Comparison of ENCODE assay signal across 17 cellular contexts in genomic region chr20:50427740-50428462, GRCh38.
DNase-seq lines count a peak whose midpoint lies in the region; ATAC-seq, FAIRE-seq and TF ChIP-seq lines count a peak whose summit lies in the region.
"Had no signal": no experiment of that assay in that cellular context is flagged by ENCODE, and none has a peak within 500 bp of the region (broad histone marks: within the 10 kb centered on the region; RNA-seq: fewer than 3 reads in every experiment).

No MANE protein-coding gene starts in this region.

- H3K27ac ChIP-seq in keratinocyte (ENCODE audit: control insufficient read depth, insufficient read depth, low read length) (peak overlapping the region; percentile 75), testis (no peak overlapping the region)
- H3K27ac ChIP-seq: 22Rv1 had no signal

- H3K9me3 ChIP-seq in keratinocyte (ENCODE audit: control insufficient read depth, low read depth, low read length), result no peaks in the 10 kb centered on the region
- H3K9me3 ChIP-seq in testis, result no peaks in the 10 kb centered on the region
- H3K9me3 ChIP-seq: gastroesophageal sphincter, left lung, SK-N-SH had no signal

- no peak for TF ChIP-seq CTCF in bronchial epithelial cell (IDR thresholded peaks at IDR 0.05; ENCODE audit: insufficient read depth, low read length, severe bottlenecking)
- no peak for TF ChIP-seq CTCF in keratinocyte (optimal IDR thresholded peaks at IDR 0.05 in 1 of 3, IDR thresholded peaks at IDR 0.05 in 1 of 3, conservative IDR thresholded peaks at IDR 0.05 in 1 of 3; ENCODE audit: extremely low read depth in 1 of 3, insufficient read depth in 2 of 3, low read length in 3 of 3)
- no peak for TF ChIP-seq CTCF in testis (IDR thresholded peaks at IDR 0.05)

- H4K20me1 ChIP-seq in keratinocyte (ENCODE audit: control insufficient read depth, extremely low read depth, insufficient read depth, low read length), result no peaks in the 10 kb centered on the region

- H3K36me3 ChIP-seq in bronchial epithelial cell (ENCODE audit: control insufficient read depth, insufficient read depth, low read length), result no peaks in the 10 kb centered on the region
- H3K36me3 ChIP-seq in keratinocyte (ENCODE audit: control insufficient read depth in 2 of 2, extremely low read depth in 1 of 2, insufficient read depth in 2 of 2, low read length in 2 of 2), result peaks cover 0 to 2% of the 10 kb centered on the region in 2 experiments
- H3K36me3 ChIP-seq in testis (ENCODE audit: low read depth, missing control alignments), result no peaks in the 10 kb centered on the region
- H3K36me3 ChIP-seq: gastroesophageal sphincter, left lung had no signal

- no peaks in the 10 kb centered on the region for H3K79me2 ChIP-seq in keratinocyte (ENCODE audit: control insufficient read depth, insufficient read depth, low read length)

- ATAC-seq in activated CD4-positive, CD25-positive, alpha-beta regulatory T cell treated with anti-CD3 and anti-CD28 coated beads, Interleukin-2, amount 50 U/mL, for 24 hours, result no peak
- no peak for ATAC-seq in GM19467 (IDR thresholded peaks at IDR 0.05; ENCODE audit: unreplicated experiment)
- ATAC-seq in GM18909 (IDR thresholded peaks at IDR 0.05; ENCODE audit: poor library complexity, unreplicated experiment), result no peak
- ATAC-seq: gastroesophageal sphincter, left lung had no signal

- H3K9ac ChIP-seq in keratinocyte (ENCODE audit: control insufficient read depth, extremely low read depth, insufficient read depth, low read length), result peak overlapping the region; percentile 53
- H3K9ac ChIP-seq: SK-N-SH had no signal

- no peaks in the 10 kb centered on the region for H3K9me1 ChIP-seq in keratinocyte (ENCODE audit: control insufficient read depth, extremely low read depth, insufficient read depth, low read length)

- H3K27me3 ChIP-seq in bronchial epithelial cell (ENCODE audit: control insufficient read depth, insufficient read depth, low read length), result no peaks in the 10 kb centered on the region
- H3K27me3 ChIP-seq in keratinocyte (ENCODE audit: control insufficient read depth, extremely low read depth, insufficient read depth, low read length), result no peaks in the 10 kb centered on the region
- no peaks in the 10 kb centered on the region for H3K27me3 ChIP-seq in testis
- H3K27me3 ChIP-seq: gastroesophageal sphincter, left lung had no signal

- intact Hi-C loops in testis (cut with DNase I; ENCODE audit: low total_unique reads), result no loop called here

- FAIRE-seq in bronchial epithelial cell (lab: Jason Lieb, UNC), result no peak
- FAIRE-seq in keratinocyte (lab: Jason Lieb, UNC), result peak; percentile 41

- H3K4me3 ChIP-seq in bronchial epithelial cell (ENCODE audit: low read depth, low read length) (no peak overlapping the region), keratinocyte (ENCODE audit: control insufficient read depth in 2 of 3, extremely low read depth in 1 of 3, insufficient read depth in 2 of 3, low read depth in 1 of 3, low read length in 3 of 3) (no peak overlapping the region), testis (no peak overlapping the region)
- H3K4me3 ChIP-seq: gastroesophageal sphincter, left lung had no signal

- peak overlapping the region; percentile 50 for H2AFZ ChIP-seq in keratinocyte (ENCODE audit: control insufficient read depth, low read length)

- dilution Hi-C loops in keratinocyte (cut with MboI; ENCODE audit: extremely low pct_ligation_motif_present, low sequenced_read_pairs), result no loop called here

- H3K4me2 ChIP-seq in keratinocyte (ENCODE audit: control insufficient read depth, extremely low read depth, insufficient read depth, low read depth, low read length), result peak overlapping the region; percentile 67
- H3K4me2 ChIP-seq: SK-N-SH had no signal

- no peak for TF ChIP-seq POLR2A in testis (IDR thresholded peaks at IDR 0.05)

- H3K4me1 ChIP-seq in keratinocyte (ENCODE audit: control insufficient read depth, extremely low read depth, insufficient read depth, low read length) (peaks cover 63% of the 10 kb centered on the region), testis (peaks cover 6% of the 10 kb centered on the region)

- DNase-seq in NCI-H2029 (lab: John Stamatoyannopoulos, UW) (peak; percentile 27), NCI-H2029 treated with DMSO at 0.1 percent for 48 hours (lab: John Stamatoyannopoulos, UW) (no peak), bronchial epithelial cell (ENCODE audit: low read depth) (peak; percentile 81), keratinocyte (ENCODE audit: low read depth, low spot score) (no peak), testis (peak; percentile 36)
- DNase-seq: activated effector memory CD4-positive, alpha-beta T cell treated with Interleukin-2 at 50 U/mL for 16 hours; HFFc6; left lung; NCI-H748 treated with DMSO at 0.1 percent for 48 hours; nucleus accumbens; SK-N-SH; stimulated activated CD4-positive, alpha-beta T cell treated with anti-CD3 and anti-CD28 coated beads, Interleukin-4, amount 100 ng/mL, for 24 hours had no signal

- 46 to 51% methylated on average over 8 to 9 of the region's 9 CpGs for WGBS in testis, 2 donors

Comparison
In these comparisons a context has a peak if more than half of its experiments do, and no peak if none do; other contexts are left out.
1. DNase-seq: peak in NCI-H2029 (single experiment), bronchial epithelial cell (single experiment) and testis (single experiment); none in NCI-H2029 treated with DMSO at 0.1 percent for 48 hours (single experiment) and keratinocyte (single experiment).